Comparison of ENCODE assay signal across 1 cellular context in the genomic region with DNA sequence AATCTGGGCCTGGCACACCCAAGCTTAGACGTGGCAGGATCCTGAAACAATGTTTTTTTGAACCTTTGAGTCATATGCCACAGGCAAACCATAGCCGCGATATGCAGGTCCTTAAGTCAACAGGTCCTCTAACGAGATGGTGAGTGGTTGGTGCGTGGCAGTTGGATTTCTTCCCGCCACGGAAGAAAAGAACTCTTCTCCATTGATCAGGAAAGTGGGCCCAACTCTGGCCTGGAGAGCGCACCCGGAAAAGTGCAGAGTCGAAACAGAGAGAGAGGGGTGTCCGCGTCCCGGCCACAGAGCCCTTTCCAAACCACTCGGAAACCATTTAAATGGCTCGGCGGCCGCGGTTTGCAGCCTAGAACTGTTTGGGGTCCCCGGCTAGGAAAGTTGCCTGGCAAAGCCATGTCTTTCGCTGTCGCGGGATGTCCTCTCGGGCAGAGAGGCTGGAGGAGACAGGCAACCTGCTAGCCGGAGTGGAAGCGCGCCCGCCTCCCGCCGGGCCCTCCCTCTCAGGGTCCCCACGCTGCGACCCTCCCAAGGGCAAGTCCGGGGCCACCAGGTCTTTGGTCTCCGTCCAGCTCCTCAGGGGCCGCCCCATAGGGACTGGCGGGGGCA.
TF ChIP-seq lines count a peak whose summit lies in the region.

No MANE protein-coding gene starts in this region.

TF ChIP-seq in HEK293, 187 proteins besides CTCF, POLR2A, EP300 and RAD21 (continued from another document):
- TF ChIP-seq SCRT2 (tag by site-specific recombination; IDR thresholded peaks at IDR 0.05) (peak; percentile 95), ZNF416 (tag by site-specific recombination; IDR thresholded peaks at IDR 0.05) (no peak), ZNF768 (tag by site-specific recombination; IDR thresholded peaks at IDR 0.05) (no peak), ZBTB8A (tag by site-specific recombination; IDR thresholded peaks at IDR 0.05) (no peak; the same call in 1 of the 2 replicates), ZNF2 (tag by site-specific recombination; IDR thresholded peaks at IDR 0.05) (no peak), ZEB2 (tag by site-specific recombination; IDR thresholded peaks at IDR 0.05) (no peak), TRIM28 (IDR thresholded peaks at IDR 0.05; ENCODE audit: borderline replicate concordance, low read length) (no peak), ZBTB20 (tag by site-specific recombination; IDR thresholded peaks at IDR 0.05) (peak; percentile 39; the same call in 1 of the 2 replicates), ZNF366 (tag by site-specific recombination; conservative IDR thresholded peaks at IDR 0.05) (no peak; the same call in 1 of the 2 replicates), ZNF521 (tag by site-specific recombination; IDR thresholded peaks at IDR 0.05) (no peak), ZNF324 (tag by site-specific recombination; IDR thresholded peaks at IDR 0.05) (no peak), ZNF776 (tag by site-specific recombination; IDR thresholded peaks at IDR 0.05; ENCODE audit: borderline replicate concordance) (no peak), ZFP3 (tag by site-specific recombination; IDR thresholded peaks at IDR 0.05; ENCODE audit: low read depth) (no peak), ZBTB17 (tag by site-specific recombination; IDR thresholded peaks at IDR 0.05) (0 out of 2 replicates have a peak, but pooled peaks have one; percentile 13)
- TF ChIP-seq, protein P1, sequence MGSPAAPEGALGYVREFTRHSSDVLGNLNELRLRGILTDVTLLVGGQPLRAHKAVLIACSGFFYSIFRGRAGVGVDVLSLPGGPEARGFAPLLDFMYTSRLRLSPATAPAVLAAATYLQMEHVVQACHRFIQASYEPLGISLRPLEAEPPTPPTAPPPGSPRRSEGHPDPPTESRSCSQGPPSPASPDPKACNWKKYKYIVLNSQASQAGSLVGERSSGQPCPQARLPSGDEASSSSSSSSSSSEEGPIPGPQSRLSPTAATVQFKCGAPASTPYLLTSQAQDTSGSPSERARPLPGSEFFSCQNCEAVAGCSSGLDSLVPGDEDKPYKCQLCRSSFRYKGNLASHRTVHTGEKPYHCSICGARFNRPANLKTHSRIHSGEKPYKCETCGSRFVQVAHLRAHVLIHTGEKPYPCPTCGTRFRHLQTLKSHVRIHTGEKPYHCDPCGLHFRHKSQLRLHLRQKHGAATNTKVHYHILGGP (tag by site-specific recombination; IDR thresholded peaks at IDR 0.05), result no peak
- TF ChIP-seq, protein P2, sequence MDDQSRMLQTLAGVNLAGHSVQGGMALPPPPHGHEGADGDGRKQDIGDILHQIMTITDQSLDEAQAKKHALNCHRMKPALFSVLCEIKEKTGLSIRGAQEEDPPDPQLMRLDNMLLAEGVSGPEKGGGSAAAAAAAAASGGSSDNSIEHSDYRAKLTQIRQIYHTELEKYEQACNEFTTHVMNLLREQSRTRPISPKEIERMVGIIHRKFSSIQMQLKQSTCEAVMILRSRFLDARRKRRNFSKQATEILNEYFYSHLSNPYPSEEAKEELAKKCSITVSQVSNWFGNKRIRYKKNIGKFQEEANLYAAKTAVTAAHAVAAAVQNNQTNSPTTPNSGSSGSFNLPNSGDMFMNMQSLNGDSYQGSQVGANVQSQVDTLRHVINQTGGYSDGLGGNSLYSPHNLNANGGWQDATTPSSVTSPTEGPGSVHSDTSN (CRISPR knock-in tag; IDR thresholded peaks at IDR 0.05), result 0 out of 2 replicates have a peak, but pooled peaks have one; percentile 11
- TF ChIP-seq, protein P3, sequence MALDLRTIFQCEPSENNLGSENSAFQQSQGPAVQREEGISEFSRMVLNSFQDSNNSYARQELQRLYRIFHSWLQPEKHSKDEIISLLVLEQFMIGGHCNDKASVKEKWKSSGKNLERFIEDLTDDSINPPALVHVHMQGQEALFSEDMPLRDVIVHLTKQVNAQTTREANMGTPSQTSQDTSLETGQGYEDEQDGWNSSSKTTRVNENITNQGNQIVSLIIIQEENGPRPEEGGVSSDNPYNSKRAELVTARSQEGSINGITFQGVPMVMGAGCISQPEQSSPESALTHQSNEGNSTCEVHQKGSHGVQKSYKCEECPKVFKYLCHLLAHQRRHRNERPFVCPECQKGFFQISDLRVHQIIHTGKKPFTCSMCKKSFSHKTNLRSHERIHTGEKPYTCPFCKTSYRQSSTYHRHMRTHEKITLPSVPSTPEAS (tag by site-specific recombination; IDR thresholded peaks at IDR 0.05), result no peak
